In genomic region chr2:206159346-206160123, GRCh38 we compare ENCODE assay signal across 8 cellular contexts. TPM values are rescaled to one million over a fixed set of nuclear protein-coding genes. Genes with fewer than 3 reads are reported as not detected.
DNase-seq lines count a peak whose midpoint lies in the region; FAIRE-seq and TF ChIP-seq lines count a peak whose summit lies in the region.

TSS of gene EEF1B2 (plus strand) at chr2:206159895. CDS start at chr2:206159980, 85 bp downstream.
TSS of gene NDUFS1 (minus strand) at chr2:206159444. CDS start at chr2:206153678, 5,766 bp downstream.

- peak within 1 kb of the TSS; percentile 84 for H3K18ac ChIP-seq in neuronal stem cell (ENCODE audit: low read length)

- peak; percentile 48 for TF ChIP-seq POLR2A in NB4 (IDR thresholded peaks at IDR 0.05; ENCODE audit: extremely low read depth, insufficient read length)

- H3K9me3 ChIP-seq in SK-N-MC (ENCODE audit: low read depth, low read length), result no peaks in the 10 kb centered on the region
- H3K9me3 ChIP-seq in neuronal stem cell (replicated peaks in 1 of 2; ENCODE audit: control insufficient read depth in 2 of 2, insufficient read depth in 1 of 2, low read depth in 1 of 2, low read length in 2 of 2), result peaks cover 0 to 5% of the 10 kb centered on the region in 2 donors

- no peaks in the 10 kb centered on the region for H3K9me3 Mint-ChIP-seq in HFFc6
- no peaks in the 10 kb centered on the region for H3K9me3 Mint-ChIP-seq in activated naive CD4-positive, alpha-beta T cell treated with anti-CD3 and anti-CD28 coated beads, Interleukin-2, amount 10 ng/mL, durations not matched to agents 7 days and 5 days

- no CpG with 5 or more reads among the region's 64 CpGs for WGBS in neuronal stem cell (ENCODE audit: extremely low coverage in 2 of 2, insufficient read length in 2 of 2, insufficient replicate concordance in 1 of 2), 2 donors

- peak within 1 kb of the TSS; percentile 99 for H3K4me3 ChIP-seq in NB4 (ENCODE audit: low read depth, low read length)
- H3K4me3 ChIP-seq in SK-N-MC, result peak within 1 kb of the TSS; percentile 87
- peak within 1 kb of the TSS; percentile 80 to 97 for H3K4me3 ChIP-seq in neuronal stem cell (ENCODE audit: low read length in 2 of 2)

- peak within 1 kb of the TSS; percentile 61 for H3K23ac ChIP-seq in neuronal stem cell (ENCODE audit: low read depth, low read length, poor library complexity)

- no peak within 1 kb of the TSS for H4K91ac ChIP-seq in neuronal stem cell (ENCODE audit: low read depth, low read length, poor library complexity)

- H3K14ac ChIP-seq in neuronal stem cell (ENCODE audit: low read length), result peak within 1 kb of the TSS; percentile 82

- peaks cover 5% of the 10 kb centered on the region for H3K79me1 ChIP-seq in neuronal stem cell (ENCODE audit: low read depth, low read length)

- H2AK5ac ChIP-seq in neuronal stem cell (ENCODE audit: low read depth, low read length), result no peak within 1 kb of the TSS

- H3K4ac ChIP-seq in neuronal stem cell (ENCODE audit: low read length), result no peak within 1 kb of the TSS

- DNase-seq in GM04503 (ENCODE audit: low read depth) (peak; percentile 92), HFFc6 (peak; percentile 98), NB4 (ENCODE audit: low read depth) (peak; percentile 99), SK-N-MC (ENCODE audit: low read depth, low spot score) (peak; percentile 82), frontal cortex (ENCODE audit: low spot score in 2 of 2) (peak; percentile 93 to 94), neuronal stem cell (ENCODE audit: low spot score) (peak; percentile 97)
- peak; percentile 98 for DNase-seq in activated naive CD4-positive, alpha-beta T cell treated with anti-CD3 and anti-CD28 coated beads, Interleukin-2, amount 10 ng/mL, durations not matched to agents 7 days and 5 days

- peak within 1 kb of the TSS; percentile 88 for H2AFZ ChIP-seq in neuronal stem cell (ENCODE audit: low read length)

- H3K36me3 ChIP-seq in SK-N-MC (ENCODE audit: insufficient read depth, low read length), result peaks cover 52% of the 10 kb centered on the region
- peaks cover 21 to 54% of the 10 kb centered on the region in 2 donors for H3K36me3 ChIP-seq in neuronal stem cell (replicated peaks in 1 of 2; ENCODE audit: control insufficient read depth in 2 of 2, insufficient read depth in 2 of 2, low read length in 2 of 2)

- H4K8ac ChIP-seq in neuronal stem cell (ENCODE audit: low read depth, low read length), result no peak within 1 kb of the TSS

- peaks cover 4 to 9% of the 10 kb centered on the region in 2 donors for H3K4me1 ChIP-seq in neuronal stem cell (ENCODE audit: control insufficient read depth in 2 of 2, insufficient read depth in 1 of 2, low read depth in 1 of 2, low read length in 2 of 2)

- H2BK120ac ChIP-seq in neuronal stem cell (ENCODE audit: low read depth, low read length), result no peak within 1 kb of the TSS

- peak within 1 kb of the TSS; percentile 70 for H3K4me2 ChIP-seq in neuronal stem cell (ENCODE audit: insufficient read depth, low read length, poor library complexity, severe bottlenecking)

- H2BK5ac ChIP-seq in neuronal stem cell (ENCODE audit: low read length), result peak within 1 kb of the TSS; percentile 62

- no peak for TF ChIP-seq CTCF in HFFc6 (IDR thresholded peaks at IDR 0.05)
- TF ChIP-seq CTCF in NB4 (IDR thresholded peaks at IDR 0.05; ENCODE audit: low read depth, low read length), result no peak
- TF ChIP-seq CTCF in subcutaneous adipose tissue (IDR thresholded peaks at IDR 0.05; ENCODE audit: low read depth), result no peak

- H2BK15ac ChIP-seq in neuronal stem cell (ENCODE audit: low read length), result no peak within 1 kb of the TSS

- CTCF ChIA-PET in activated naive CD4-positive, alpha-beta T cell treated with anti-CD3 and anti-CD28 coated beads, Interleukin-2, amount 10 ng/mL, durations not matched to agents 7 days and 5 days (lab: Charles Lee), result no interaction called here

- peak within 1 kb of the TSS; percentile 97 for H3K4me3 Mint-ChIP-seq in HFFc6
- H3K4me3 Mint-ChIP-seq in activated naive CD4-positive, alpha-beta T cell treated with anti-CD3 and anti-CD28 coated beads, Interleukin-2, amount 10 ng/mL, durations not matched to agents 7 days and 5 days, result peak within 1 kb of the TSS; percentile 98

- no peak for FAIRE-seq in frontal cortex (lab: Jason Lieb, UNC)

- peaks cover 3% of the 10 kb centered on the region for H3K27me3 Mint-ChIP-seq in HFFc6 (ENCODE audit: insufficient read depth)
- no peaks in the 10 kb centered on the region for H3K27me3 Mint-ChIP-seq in activated naive CD4-positive, alpha-beta T cell treated with anti-CD3 and anti-CD28 coated beads, Interleukin-2, amount 10 ng/mL, durations not matched to agents 7 days and 5 days

- no peak within 1 kb of the TSS for H2BK12ac ChIP-seq in neuronal stem cell (ENCODE audit: low read length)

- H3K9ac ChIP-seq in SK-N-MC (ENCODE audit: insufficient read length) (peak within 1 kb of the TSS; percentile 97), neuronal stem cell (ENCODE audit: low read depth, low read length, poor library complexity) (peak within 1 kb of the TSS; percentile 86)

- H3K27ac Mint-ChIP-seq in HFFc6, result peak within 1 kb of the TSS; percentile 96
- H3K27ac Mint-ChIP-seq in activated naive CD4-positive, alpha-beta T cell treated with anti-CD3 and anti-CD28 coated beads, Interleukin-2, amount 10 ng/mL, durations not matched to agents 7 days and 5 days, result peak within 1 kb of the TSS; percentile 97

- peak within 1 kb of the TSS; percentile 84 for H3K27ac ChIP-seq in SK-N-MC
- peak within 1 kb of the TSS; percentile 89 for H3K27ac ChIP-seq in neuronal stem cell (replicated peaks; ENCODE audit: low read length)

- no peaks in the 10 kb centered on the region for H3K27me3 ChIP-seq in neuronal stem cell (ENCODE audit: control insufficient read depth in 3 of 3, insufficient read depth in 3 of 3, low read depth in 1 of 3, low read length in 3 of 3)

- peaks cover 45% of the 10 kb centered on the region for H3K4me1 Mint-ChIP-seq in HFFc6 (ENCODE audit: low read depth)
- peaks cover 55% of the 10 kb centered on the region for H3K4me1 Mint-ChIP-seq in activated naive CD4-positive, alpha-beta T cell treated with anti-CD3 and anti-CD28 coated beads, Interleukin-2, amount 10 ng/mL, durations not matched to agents 7 days and 5 days

- peaks cover 50% of the 10 kb centered on the region for H3K36me3 Mint-ChIP-seq in HFFc6 (ENCODE audit: low read depth)
- H3K36me3 Mint-ChIP-seq in activated naive CD4-positive, alpha-beta T cell treated with anti-CD3 and anti-CD28 coated beads, Interleukin-2, amount 10 ng/mL, durations not matched to agents 7 days and 5 days, result peaks cover 51% of the 10 kb centered on the region

RNA-seq across cellular contexts. Expression of gene EEF1B2, which starts in this region (rescaled TPM):
- total RNA-seq in HFFc6 (2021; fragmentation: NEBNext Ultra II Directional; extraction: Animal tissue kit (Norgen Biotek cat#: 25700)), result 100 to 1,000 TPM; 588 to 647 (median 609) TPM
- total RNA-seq in frontal cortex (669 TPM), subcutaneous adipose tissue (100 to 1,000 TPM; 211 to 373 (median 273) TPM)
- 875 TPM for polyA plus RNA-seq in neuronal stem cell (2013, experiment 1 of 2)
- polyA plus RNA-seq in neuronal stem cell (2013, experiment 2 of 2), result 863 TPM

RNA-seq across cellular contexts. Expression of gene NDUFS1, which starts in this region (rescaled TPM):
- 10 to 100 TPM; 83.5 to 89.0 (median 84.6) TPM for total RNA-seq in HFFc6 (2021; fragmentation: NEBNext Ultra II Directional; extraction: Animal tissue kit (Norgen Biotek cat#: 25700))
- total RNA-seq in frontal cortex, result 86.8 TPM
- 31.8 TPM for polyA plus RNA-seq in neuronal stem cell (2013, experiment 1 of 2)
- polyA plus RNA-seq in neuronal stem cell (2013, experiment 2 of 2), result 31.9 TPM
- total RNA-seq in subcutaneous adipose tissue, result 10 to 100 TPM; 55.1 to 69.3 (median 56.8) TPM

Comparison
In these comparisons a context has a peak if more than half of its experiments do, and no peak if none do; other contexts are left out.
1. Peak in every context shown above with its lines: DNase-seq, H3K4me3 ChIP-seq and H3K27ac ChIP-seq.